Comparison of ENCODE assay signal across 1 cellular context in genomic region chr3:48938156-48938555, GRCh38.
TF ChIP-seq lines count a peak whose summit lies in the region.

No MANE protein-coding gene starts in this region.

TF ChIP-seq in HepG2, 621 proteins besides CTCF, POLR2A, EP300 and RAD21:
- TF ChIP-seq GATAD2A (CRISPR knock-in tag; IDR thresholded peaks at IDR 0.05) (0 out of 2 replicates have a peak, but pooled peaks have one; percentile 11), HNF4A (CRISPR knock-in tag; IDR thresholded peaks at IDR 0.05) (no peak)
